In the genomic region with DNA sequence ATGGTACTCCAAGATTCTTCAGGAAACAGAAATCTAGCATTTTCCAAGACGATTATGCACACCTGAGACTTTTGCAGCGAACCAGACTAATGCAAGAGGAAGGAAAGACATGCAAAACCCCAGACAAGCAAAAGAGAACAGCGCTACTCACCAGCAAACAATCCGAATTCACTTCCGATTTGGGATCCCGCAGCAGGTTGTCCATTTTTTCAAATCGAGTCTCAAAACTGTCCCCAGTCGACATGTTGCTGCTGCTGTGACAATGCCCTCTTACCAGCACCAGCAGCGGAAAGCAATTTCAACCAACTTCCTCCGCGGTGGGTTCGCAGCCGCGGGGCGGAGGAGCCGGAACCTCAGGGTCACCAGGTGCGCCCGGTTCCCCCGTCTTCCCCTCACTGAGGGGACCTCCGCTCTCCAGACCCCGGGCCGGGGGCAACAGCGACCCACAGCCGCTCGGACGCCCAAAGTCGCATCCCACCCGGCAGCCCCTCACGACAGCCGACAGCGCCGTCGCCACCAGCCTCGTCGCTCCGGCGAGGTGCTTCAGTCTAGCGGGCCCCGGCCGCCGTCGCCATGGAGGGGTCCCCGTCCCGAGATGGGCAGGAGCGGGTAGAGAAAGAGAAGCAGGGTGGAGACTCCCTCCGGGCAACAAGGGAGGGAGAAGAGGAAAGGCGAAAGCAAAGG, we compare ENCODE assay signal across 1 cellular context.
A peak's percentile ranks its signal among the peaks of the same experiment; 100 is the strongest.
TF ChIP-seq lines count a peak whose summit lies in the region.

No MANE protein-coding gene starts in this region.

TF ChIP-seq in HepG2, 621 proteins besides CTCF, POLR2A, EP300 and RAD21 (continued from another document):
- TF ChIP-seq WIZ (CRISPR knock-in tag; IDR thresholded peaks at IDR 0.05), result 0 out of 2 replicates have a peak, but pooled peaks have one; percentile 56
- TF ChIP-seq ZSCAN29 (CRISPR knock-in tag; conservative IDR thresholded peaks at IDR 0.05), result peak; percentile 96
- TF ChIP-seq ZNF772 (CRISPR knock-in tag; IDR thresholded peaks at IDR 0.05), result peak; percentile 27; the same call in 1 of the 2 replicates
- TF ChIP-seq XRCC5 (optimal IDR thresholded peaks at IDR 0.05; ENCODE audit: low read length), result peak; percentile 32
- no peak for TF ChIP-seq MEF2D (CRISPR knock-in tag; IDR thresholded peaks at IDR 0.05)
- TF ChIP-seq ZNF614 (CRISPR knock-in tag; IDR thresholded peaks at IDR 0.05; ENCODE audit: borderline replicate concordance), result 0 out of 2 replicates have a peak, but pooled peaks have one; percentile 4
- no peak for TF ChIP-seq ZC3H4 (CRISPR knock-in tag; IDR thresholded peaks at IDR 0.05; ENCODE audit: borderline replicate concordance)
- TF ChIP-seq ZNF790 (CRISPR knock-in tag; IDR thresholded peaks at IDR 0.05; ENCODE audit: borderline replicate concordance), result no peak
- TF ChIP-seq KDM6A (CRISPR knock-in tag; IDR thresholded peaks at IDR 0.05; ENCODE audit: low read depth), result no peak
- 0 out of 2 replicates have a peak, but pooled peaks have one; percentile 10 for TF ChIP-seq SIN3A (IDR thresholded peaks at IDR 0.05; ENCODE audit: borderline replicate concordance, low read depth, low read length)
- no peak for TF ChIP-seq ETV5 (CRISPR knock-in tag; IDR thresholded peaks at IDR 0.05; ENCODE audit: borderline replicate concordance)
- TF ChIP-seq GABPA (IDR thresholded peaks at IDR 0.05; ENCODE audit: low read depth, low read length), result no peak
- no peak for TF ChIP-seq GABPA (CRISPR knock-in tag; IDR thresholded peaks at IDR 0.05; ENCODE audit: low read depth)
- TF ChIP-seq FOXA1 (IDR thresholded peaks at IDR 0.05), result no peak
- TF ChIP-seq FOXA1 (CRISPR knock-in tag; IDR thresholded peaks at IDR 0.05), result no peak
- TF ChIP-seq, protein P1, sequence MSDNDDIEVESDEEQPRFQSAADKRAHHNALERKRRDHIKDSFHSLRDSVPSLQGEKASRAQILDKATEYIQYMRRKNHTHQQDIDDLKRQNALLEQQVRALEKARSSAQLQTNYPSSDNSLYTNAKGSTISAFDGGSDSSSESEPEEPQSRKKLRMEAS (IDR thresholded peaks at IDR 0.05), result 0 out of 2 replicates have a peak, but pooled peaks have one; percentile 6
